In genomic region chr1:192807968-192808587, GRCh38 we compare ENCODE assay signal across 8 cellular contexts. TPM values are rescaled to one million over a fixed set of nuclear protein-coding genes. Genes with fewer than 3 reads are reported as not detected.
A peak's percentile ranks its signal among the peaks of the same experiment; 100 is the strongest.
DNase-seq lines count a peak whose midpoint lies in the region; ATAC-seq and TF ChIP-seq lines count a peak whose summit lies in the region.

No MANE protein-coding gene starts in this region.

- DNase-seq in NCI-H2171 treated with DMSO at 0.1 percent for 48 hours (lab: John Stamatoyannopoulos, UW): peak; percentile 57
- DNase-seq in NCI-H2171 (lab: John Stamatoyannopoulos, UW): no peak
- no peak for DNase-seq in upper lobe of left lung
- no peak for DNase-seq in activated CD8-positive, alpha-beta memory T cell treated with anti-CD3 and anti-CD28 coated beads, Interleukin-2, amount 50 U/mL, for 4 hours

- H3K9ac ChIP-seq in OCI-LY3 (ENCODE audit: low read length): peak overlapping the region; percentile 64

- no peak; the same call in 1 of the 2 replicates for TF ChIP-seq CTCF in OCI-LY3 (IDR thresholded peaks at IDR 0.05; ENCODE audit: low read depth, low read length)
- TF ChIP-seq CTCF in upper lobe of left lung (IDR thresholded peaks at IDR 0.05): no peak

- no peaks in the 10 kb centered on the region for H3K9me3 ChIP-seq in OCI-LY3 (ENCODE audit: insufficient read depth, low read length)
- no peaks in the 10 kb centered on the region for H3K9me3 ChIP-seq in mesodermal cell (ENCODE audit: control insufficient read depth, low read length)
- no peaks in the 10 kb centered on the region for H3K9me3 ChIP-seq in upper lobe of left lung

- TF ChIP-seq POLR2A in upper lobe of left lung (IDR thresholded peaks at IDR 0.05): no peak

- peak in 1 of 4 donors; percentile 6 for TF ChIP-seq EP300 in upper lobe of left lung (IDR thresholded peaks at IDR 0.05)

- peaks cover 16% of the 10 kb centered on the region for H4K20me1 ChIP-seq in OCI-LY3 (ENCODE audit: insufficient read depth, low read length)

- H3K4me1 ChIP-seq in OCI-LY3 (ENCODE audit: low read length): peaks cover 30% of the 10 kb centered on the region
- H3K4me1 ChIP-seq in mesodermal cell (ENCODE audit: control insufficient read depth, insufficient read depth, low read length, poor library complexity, severe bottlenecking): peaks cover 15% of the 10 kb centered on the region
- H3K4me1 ChIP-seq in upper lobe of left lung: peaks cover 7 to 29% (median 23%) of the 10 kb centered on the region in 4 donors

- no peaks in the 10 kb centered on the region for H3K27me3 ChIP-seq in OCI-LY3 (ENCODE audit: low read depth, low read length)
- H3K27me3 ChIP-seq in upper lobe of left lung: no peaks in the 10 kb centered on the region

- H3K4me3 ChIP-seq in OCI-LY3 (ENCODE audit: low read length) (peak overlapping the region; percentile 81), mesodermal cell (ENCODE audit: extremely low read depth, insufficient read depth, low read length, poor library complexity, severe bottlenecking) (peak overlapping the region; percentile 86), upper lobe of left lung (peak overlapping the region; percentile 56 to 76 (median 69))

- ATAC-seq in upper lobe of left lung (ENCODE audit: low FRiP score in 2 of 2): peak in 1 of 2 donors; percentile 25
- no peak for ATAC-seq in HG03378 (IDR thresholded peaks at IDR 0.05; ENCODE audit: unreplicated experiment)

- WGBS in mesodermal cell (ENCODE audit: insufficient coverage in 2 of 2), 2 experiments: 14 to 32% methylated on average over 3 to 13 of the region's 13 CpGs
- 3% methylated on average over 10 to 13 of the region's 13 CpGs for WGBS in upper lobe of left lung, 2 donors

- H3K27ac ChIP-seq in OCI-LY3 (ENCODE audit: low read length) (0 out of 2 replicates have a peak overlapping the region, but pooled peaks have one; percentile 1), cingulate gyrus (ENCODE audit: low read depth, low read length) (peak overlapping the region; percentile 94), mesodermal cell (ENCODE audit: low read depth, low read length, severe bottlenecking) (peak overlapping the region; percentile 82), upper lobe of left lung (peak overlapping the region; percentile 89 to 95 (median 92))

- H3K36me3 ChIP-seq in OCI-LY3 (replicated peaks; ENCODE audit: low read depth, low read length) (peaks cover 24% of the 10 kb centered on the region), mesodermal cell (ENCODE audit: control insufficient read depth, insufficient read depth, low read length) (peaks cover 5% of the 10 kb centered on the region), upper lobe of left lung (peaks cover 0 to 5% (median 0%) of the 10 kb centered on the region in 4 donors)

- H3K79me2 ChIP-seq in OCI-LY3 (ENCODE audit: low read length): peaks cover 8% of the 10 kb centered on the region; the same call in 1 of the 2 replicates

- peak overlapping the region; percentile 75; the same call in 1 of the 2 replicates for H2AFZ ChIP-seq in OCI-LY3 (ENCODE audit: low read depth, low read length)

- H3K4me2 ChIP-seq in OCI-LY3 (ENCODE audit: low read length): peak overlapping the region; percentile 98

RNA-seq across cellular contexts. Expression of gene RGS2, which starts 0.8 kb away (rescaled TPM):
- polyA plus RNA-seq in mesodermal cell (2013, experiment 1 of 2): 54.4 TPM
- 63.5 TPM for polyA plus RNA-seq in mesodermal cell (2013, experiment 2 of 2)
- 100 to 1,000 TPM in 1 of 6 donors, 10 to 100 TPM in 5; 10.5 to 134 (median 54.7) TPM for total RNA-seq in upper lobe of left lung

Comparison
In these comparisons a context has a peak if more than half of its experiments do, and no peak if none do; other contexts are left out.
1. H3K27ac ChIP-seq: peak in every context shown above with its lines; median percentile 94 in cingulate gyrus; 92 in upper lobe of left lung; 82 in mesodermal cell; 1 in OCI-LY3.